Comparison of ENCODE assay signal across 17 cellular contexts in the genomic region with DNA sequence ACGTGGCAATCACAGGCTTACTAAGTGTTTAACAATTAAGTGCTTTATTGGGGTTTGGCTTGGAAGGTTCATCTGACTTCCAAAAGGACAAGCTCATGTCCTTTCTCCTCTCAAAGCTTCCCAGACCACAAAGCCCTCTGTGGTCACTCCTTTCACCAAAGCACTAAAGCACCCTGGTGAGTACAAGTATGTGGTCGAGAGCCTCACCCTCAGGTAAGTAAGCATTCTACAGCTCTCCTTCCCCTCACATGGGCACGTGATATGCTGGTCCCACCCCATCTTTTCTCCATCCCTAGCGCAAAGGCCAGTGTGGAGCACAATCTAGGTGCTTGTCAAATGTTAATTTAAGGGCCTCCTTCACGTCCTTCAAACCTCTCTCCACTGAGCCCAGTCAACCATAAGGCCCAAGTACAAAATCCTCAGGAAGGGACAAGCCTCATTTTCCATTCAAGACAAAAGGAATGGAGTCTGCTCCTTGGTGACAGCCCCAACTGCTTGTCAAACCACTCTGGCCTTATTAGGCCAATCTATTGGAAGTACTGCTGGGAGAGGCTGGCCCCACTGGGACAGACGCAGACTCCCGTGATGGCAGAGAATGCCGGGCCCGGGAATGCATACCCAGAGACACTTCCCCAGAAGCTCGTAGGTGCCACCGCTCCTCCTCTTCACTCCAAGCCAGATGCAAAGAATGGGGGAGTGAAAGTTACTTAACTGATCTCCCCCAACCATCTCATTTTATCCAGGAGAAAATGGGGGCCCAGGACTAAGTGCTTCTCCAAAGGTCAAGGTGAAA. TPM values are rescaled to one million over a fixed set of nuclear protein-coding genes. Genes with fewer than 3 reads are reported as not detected.
DNase-seq lines count a peak whose midpoint lies in the region; ATAC-seq and TF ChIP-seq lines count a peak whose summit lies in the region.
"Had no signal": no experiment of that assay in that cellular context is flagged by ENCODE, and none has a peak within 500 bp of the region (broad histone marks: within the 10 kb centered on the region; RNA-seq: fewer than 3 reads in every experiment).

No MANE protein-coding gene starts in this region.

- peaks cover 21% of the 10 kb centered on the region for H3K4me1 Mint-ChIP-seq in activated naive CD4-positive, alpha-beta T cell treated with anti-CD3 and anti-CD28 coated beads for 36 hours (ENCODE audit: low read depth)
- H3K4me1 Mint-ChIP-seq in activated T-cell treated with anti-CD3 and anti-CD28 coated beads, Interleukin-2, amount 50 U/mL, for 4 hours (ENCODE audit: low read depth): peaks cover 8% of the 10 kb centered on the region

- POLR2A ChIA-PET in RWPE1 (lab: Yijun Ruan, JAX; ENCODE audit: low non-redundant PET): no interaction called here

- no peak overlapping the region for H3K4me3 Mint-ChIP-seq in activated naive CD4-positive, alpha-beta T cell treated with anti-CD3 and anti-CD28 coated beads for 36 hours
- H3K4me3 Mint-ChIP-seq in activated T-cell treated with anti-CD3 and anti-CD28 coated beads, Interleukin-2, amount 50 U/mL, for 4 hours: no peak overlapping the region
- H3K4me3 Mint-ChIP-seq: natural killer cell had no signal

- H3K36me3 ChIP-seq in left lung: peaks cover 0 to 32% of the 10 kb centered on the region in 2 donors
- no peaks in the 10 kb centered on the region for H3K36me3 ChIP-seq in thyroid gland

- TF ChIP-seq CTCF in RWPE1 (conservative IDR thresholded peaks at IDR 0.05; ENCODE audit: low read depth) (no peak), left lung (IDR thresholded peaks at IDR 0.05) (no peak), thyroid gland (IDR thresholded peaks at IDR 0.05) (no peak)

- H3K27ac Mint-ChIP-seq in activated naive CD4-positive, alpha-beta T cell treated with anti-CD3 and anti-CD28 coated beads for 36 hours: peak overlapping the region; percentile 4
- H3K27ac Mint-ChIP-seq: natural killer cell had no signal

- peak; percentile 83 for ATAC-seq in left lung
- ATAC-seq in activated T-cell treated with anti-CD3 and anti-CD28 coated beads, Interleukin-2, amount 50 U/mL, for 4 hours: no peak
- ATAC-seq: left lobe of liver, natural killer cell had no signal

- H3K27ac ChIP-seq in RWPE1: peak overlapping the region; percentile 99
- H3K27ac ChIP-seq in left lung: peak overlapping the region in 1 of 2 donors; percentile 13
- H3K27ac ChIP-seq in thyroid gland: no peak overlapping the region
- H3K27ac ChIP-seq: transverse colon had no signal

- intact Hi-C loops in activated naive CD4-positive, alpha-beta T cell treated with anti-CD3 and anti-CD28 coated beads for 36 hours (cut with micrococcal nuclease): loop anchor here (5.0 kb wide), 1 partner anchor 61 kb away; no protein-coding TSS in a partner anchor
- intact Hi-C loops in left lung (cut with DNase I): loop anchor here in 1 of 2 donors (5.0 kb wide), 1 partner anchor 99 kb away; a partner anchor contains a TSS
- intact Hi-C loops in thyroid gland (cut with DNase I): loop anchor here (5.0 to 10.0 kb wide), 2 partner anchors 104 to 256 kb away; a partner anchor contains a TSS

- H3K36me3 Mint-ChIP-seq in activated naive CD4-positive, alpha-beta T cell treated with anti-CD3 and anti-CD28 coated beads for 36 hours (ENCODE audit: low read depth): peaks cover 49% of the 10 kb centered on the region
- H3K36me3 Mint-ChIP-seq in activated T-cell treated with anti-CD3 and anti-CD28 coated beads, Interleukin-2, amount 50 U/mL, for 4 hours (ENCODE audit: insufficient read depth): peaks cover 14% of the 10 kb centered on the region
- H3K36me3 Mint-ChIP-seq: natural killer cell had no signal

- DNase-seq in activated naive CD4-positive, alpha-beta T cell treated with anti-CD3 and anti-CD28 coated beads for 36 hours: no peak
- no peak for DNase-seq in activated naive CD4-positive, alpha-beta T cell treated with Interleukin-2 at 50 U/mL for 16 hours
- DNase-seq in RWPE1 (ENCODE audit: low spot score) (no peak), left lung (peak in 1 of 2 donors; percentile 69), thyroid gland (peak; percentile 28 to 60), COLO829 (ENCODE audit: low spot score) (no peak), epidermal melanocyte (ENCODE audit: insufficient read length, low spot score) (no peak)
- no peak for DNase-seq in activated T-cell treated with anti-CD3 and anti-CD28 coated beads, Interleukin-2, amount 50 U/mL, for 4 hours
- DNase-seq: Caco-2, GF-D8, MG63, natural killer cell, NCI-H2081, retina, T1000, transverse colon had no signal

- WGBS in thyroid gland, 2 donors: 59 to 66% methylated on average over 11 of the region's 11 CpGs

- H3K4me1 ChIP-seq in left lung (peaks cover 8 to 9% of the 10 kb centered on the region in 2 donors), thyroid gland (peaks cover 0 to 3% of the 10 kb centered on the region in 2 donors)

- H3K9me3 ChIP-seq in left lung: no peaks in the 10 kb centered on the region
- H3K9me3 ChIP-seq in thyroid gland: no peaks in the 10 kb centered on the region
- H3K9me3 ChIP-seq: Caco-2, MG63, transverse colon had no signal

- TF ChIP-seq POLR2A in thyroid gland (IDR thresholded peaks at IDR 0.05): no peak

- no peaks in the 10 kb centered on the region for H3K27me3 ChIP-seq in left lung
- no peaks in the 10 kb centered on the region for H3K27me3 ChIP-seq in thyroid gland
- H3K27me3 ChIP-seq: MG63, transverse colon had no signal

- no peaks in the 10 kb centered on the region for H3K9me3 Mint-ChIP-seq in activated naive CD4-positive, alpha-beta T cell treated with anti-CD3 and anti-CD28 coated beads for 36 hours
- H3K9me3 Mint-ChIP-seq in activated T-cell treated with anti-CD3 and anti-CD28 coated beads, Interleukin-2, amount 50 U/mL, for 4 hours: no peaks in the 10 kb centered on the region
- H3K9me3 Mint-ChIP-seq: natural killer cell had no signal

- CTCF ChIA-PET in activated naive CD4-positive, alpha-beta T cell treated with anti-CD3 and anti-CD28 coated beads for 36 hours (lab: Charles Lee): interaction anchor here (5.8 kb wide), 1 partner anchor 100 kb away, joined by 154 read pairs; a partner anchor contains a TSS
- CTCF ChIA-PET in RWPE1 (lab: Yijun Ruan, JAX): interaction anchor here (0.7 to 0.8 kb wide), 2 partner anchors 99 to 460 kb away, joined by 3 read pairs; a partner anchor contains a TSS

- H3K27me3 Mint-ChIP-seq in activated naive CD4-positive, alpha-beta T cell treated with anti-CD3 and anti-CD28 coated beads for 36 hours (ENCODE audit: low read depth): no peaks in the 10 kb centered on the region
- H3K27me3 Mint-ChIP-seq in activated T-cell treated with anti-CD3 and anti-CD28 coated beads, Interleukin-2, amount 50 U/mL, for 4 hours (ENCODE audit: low read depth): no peaks in the 10 kb centered on the region

- H3K4me3 ChIP-seq in left lung: no peak overlapping the region
- H3K4me3 ChIP-seq in thyroid gland (replicated peaks in 1 of 3): no peak overlapping the region
- H3K4me3 ChIP-seq: MG63, transverse colon had no signal

RNA-seq across cellular contexts. Expression of a gene that starts 7.8 kb away (rescaled TPM):
- 100 to 1,000 TPM; 708 to 746 TPM for total RNA-seq in activated naive CD4-positive, alpha-beta T cell treated with anti-CD3 and anti-CD28 coated beads for 36 hours
- total RNA-seq in left lung: 100 to 1,000 TPM in 1 of 2 donors, 10 to 100 TPM in 1; 50.7 to 126 TPM
- total RNA-seq in thyroid gland: 10 to 100 TPM; 11.6 to 39.2 (median 17.0) TPM
- 10 to 100 TPM; 68.0 to 94.8 (median 80.0) TPM for total RNA-seq in activated T-cell treated with anti-CD3 and anti-CD28 coated beads, Interleukin-2, amount 50 U/mL, for 4 hours

RNA-seq across cellular contexts. Expression of a gene that starts 22.9 kb away (rescaled TPM):
- 1 to 10 TPM; 2.8 to 3.1 TPM for total RNA-seq in activated naive CD4-positive, alpha-beta T cell treated with anti-CD3 and anti-CD28 coated beads for 36 hours
- total RNA-seq in left lung (10 to 100 TPM; 11.3 to 15.9 TPM), thyroid gland (1 to 10 TPM; 2.5 to 8.5 (median 6.4) TPM)
- total RNA-seq in activated T-cell treated with anti-CD3 and anti-CD28 coated beads, Interleukin-2, amount 50 U/mL, for 4 hours: 1 to 10 TPM; 4.5 to 7.5 (median 5.4) TPM

RNA-seq across cellular contexts. Expression of a gene that starts 39.2 kb away (rescaled TPM):
- 1 to 10 TPM; 8.4 to 9.1 TPM for total RNA-seq in activated naive CD4-positive, alpha-beta T cell treated with anti-CD3 and anti-CD28 coated beads for 36 hours
- 1 to 10 TPM in 1 of 2 donors, under 1 TPM in 1; 0.97 to 1.2 TPM for total RNA-seq in left lung
- not detected for total RNA-seq in thyroid gland
- total RNA-seq in activated T-cell treated with anti-CD3 and anti-CD28 coated beads, Interleukin-2, amount 50 U/mL, for 4 hours: 1 to 10 TPM; 4.1 to 4.6 (median 4.5) TPM
- total RNA-seq: left lobe of liver had no signal

Comparison
In these comparisons a context has a peak if more than half of its experiments do, and no peak if none do; other contexts are left out.
1. DNase-seq: peak in thyroid gland (2 of 2); none in activated naive CD4-positive, alpha-beta T cell treated with anti-CD3 and anti-CD28 coated beads for 36 hours (single experiment), activated naive CD4-positive, alpha-beta T cell treated with Interleukin-2 at 50 U/mL for 16 hours (single experiment), RWPE1 (single experiment), COLO829 (single experiment), activated T-cell treated with anti-CD3 and anti-CD28 coated beads, Interleukin-2, amount 50 U/mL, for 4 hours (single experiment) and epidermal melanocyte (single experiment).
2. RNA of a gene that starts 7.8 kb away (total RNA-seq): 708 to 746 TPM in activated naive CD4-positive, alpha-beta T cell treated with anti-CD3 and anti-CD28 coated beads for 36 hours; 50.7 to 126 TPM in left lung, 68.0 to 94.8 TPM in activated T-cell treated with anti-CD3 and anti-CD28 coated beads, Interleukin-2, amount 50 U/mL, for 4 hours and 11.6 to 39.2 TPM in thyroid gland; every median in the first group is over 4 times any median in the second.